Comparison of ENCODE assay signal across 1 cellular context in the genomic region with DNA sequence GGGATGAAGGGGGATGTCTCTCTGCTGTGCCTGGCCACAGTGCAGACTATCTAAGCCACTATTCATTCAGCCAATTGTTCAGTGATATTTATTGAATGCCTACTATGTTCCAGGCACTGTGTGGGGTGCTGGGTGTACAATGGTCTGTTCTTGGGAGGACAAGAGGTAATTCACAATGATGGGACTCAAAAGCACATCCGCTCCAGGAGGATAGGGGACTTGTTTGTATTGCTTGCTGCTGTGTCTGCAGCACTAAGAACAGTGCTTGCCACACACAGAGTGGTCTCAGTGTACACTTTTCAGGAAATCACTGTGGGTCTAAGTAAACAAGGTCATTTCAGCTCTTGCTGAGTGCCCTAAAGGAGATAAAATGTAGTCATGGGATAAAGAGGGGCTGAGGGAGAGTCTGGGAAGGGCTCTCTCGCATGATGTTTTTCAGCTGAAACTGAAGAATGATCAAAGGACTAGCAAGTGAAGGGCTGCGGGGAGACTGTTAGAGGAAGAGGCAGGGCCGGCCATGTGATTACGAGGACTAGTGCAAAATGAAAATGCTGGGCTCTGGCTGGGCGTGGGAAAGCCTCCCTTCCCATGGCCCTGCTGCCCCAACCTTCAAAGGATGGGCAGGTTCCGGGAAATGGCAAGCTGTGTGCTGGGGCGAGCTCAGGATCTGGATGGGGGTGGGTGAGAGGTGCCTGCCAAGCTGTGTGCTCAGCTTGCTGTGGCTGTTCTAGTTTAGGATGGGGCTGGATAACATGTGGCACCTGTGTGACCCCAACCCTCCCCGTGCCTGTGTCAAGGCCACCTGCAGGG.
TF ChIP-seq lines count a peak whose summit lies in the region.

No MANE protein-coding gene starts in this region.

TF ChIP-seq in SK-N-SH treated with all-trans-retinoic acid at 6 μM for 48 hours, 23 proteins besides CTCF, POLR2A, EP300 and RAD21 (continued from another document):
- TF ChIP-seq, protein P1, sequence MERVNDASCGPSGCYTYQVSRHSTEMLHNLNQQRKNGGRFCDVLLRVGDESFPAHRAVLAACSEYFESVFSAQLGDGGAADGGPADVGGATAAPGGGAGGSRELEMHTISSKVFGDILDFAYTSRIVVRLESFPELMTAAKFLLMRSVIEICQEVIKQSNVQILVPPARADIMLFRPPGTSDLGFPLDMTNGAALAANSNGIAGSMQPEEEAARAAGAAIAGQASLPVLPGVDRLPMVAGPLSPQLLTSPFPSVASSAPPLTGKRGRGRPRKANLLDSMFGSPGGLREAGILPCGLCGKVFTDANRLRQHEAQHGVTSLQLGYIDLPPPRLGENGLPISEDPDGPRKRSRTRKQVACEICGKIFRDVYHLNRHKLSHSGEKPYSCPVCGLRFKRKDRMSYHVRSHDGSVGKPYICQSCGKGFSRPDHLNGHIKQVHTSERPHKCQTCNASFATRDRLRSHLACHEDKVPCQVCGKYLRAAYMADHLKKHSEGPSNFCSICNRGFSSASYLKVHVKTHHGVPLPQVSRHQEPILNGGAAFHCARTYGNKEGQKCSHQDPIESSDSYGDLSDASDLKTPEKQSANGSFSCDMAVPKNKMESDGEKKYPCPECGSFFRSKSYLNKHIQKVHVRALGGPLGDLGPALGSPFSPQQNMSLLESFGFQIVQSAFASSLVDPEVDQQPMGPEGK (CRISPR knock-in tag; IDR thresholded peaks at IDR 0.05; ENCODE audit: borderline replicate concordance) = no peak
- TF ChIP-seq GLIS3 (CRISPR knock-in tag; IDR thresholded peaks at IDR 0.05) (no peak), ZNF565 (CRISPR knock-in tag; conservative IDR thresholded peaks at IDR 0.05; ENCODE audit: low read depth) (no peak), TOX (CRISPR knock-in tag; IDR thresholded peaks at IDR 0.05; ENCODE audit: borderline replicate concordance) (no peak), TCF4 (CRISPR knock-in tag; IDR thresholded peaks at IDR 0.05; ENCODE audit: borderline replicate concordance) (no peak), RARB (CRISPR knock-in tag; IDR thresholded peaks at IDR 0.05) (no peak), CSDC2 (CRISPR knock-in tag; IDR thresholded peaks at IDR 0.05) (no peak), ZNF70 (CRISPR knock-in tag; IDR thresholded peaks at IDR 0.05) (no peak), ZNF8 (CRISPR knock-in tag; IDR thresholded peaks at IDR 0.05) (no peak), OSR1 (CRISPR knock-in tag; IDR thresholded peaks at IDR 0.05) (no peak), PPARA (CRISPR knock-in tag; IDR thresholded peaks at IDR 0.05; ENCODE audit: borderline replicate concordance) (no peak), ZFP30 (CRISPR knock-in tag; IDR thresholded peaks at IDR 0.05) (no peak)
- TF ChIP-seq, protein P2, sequence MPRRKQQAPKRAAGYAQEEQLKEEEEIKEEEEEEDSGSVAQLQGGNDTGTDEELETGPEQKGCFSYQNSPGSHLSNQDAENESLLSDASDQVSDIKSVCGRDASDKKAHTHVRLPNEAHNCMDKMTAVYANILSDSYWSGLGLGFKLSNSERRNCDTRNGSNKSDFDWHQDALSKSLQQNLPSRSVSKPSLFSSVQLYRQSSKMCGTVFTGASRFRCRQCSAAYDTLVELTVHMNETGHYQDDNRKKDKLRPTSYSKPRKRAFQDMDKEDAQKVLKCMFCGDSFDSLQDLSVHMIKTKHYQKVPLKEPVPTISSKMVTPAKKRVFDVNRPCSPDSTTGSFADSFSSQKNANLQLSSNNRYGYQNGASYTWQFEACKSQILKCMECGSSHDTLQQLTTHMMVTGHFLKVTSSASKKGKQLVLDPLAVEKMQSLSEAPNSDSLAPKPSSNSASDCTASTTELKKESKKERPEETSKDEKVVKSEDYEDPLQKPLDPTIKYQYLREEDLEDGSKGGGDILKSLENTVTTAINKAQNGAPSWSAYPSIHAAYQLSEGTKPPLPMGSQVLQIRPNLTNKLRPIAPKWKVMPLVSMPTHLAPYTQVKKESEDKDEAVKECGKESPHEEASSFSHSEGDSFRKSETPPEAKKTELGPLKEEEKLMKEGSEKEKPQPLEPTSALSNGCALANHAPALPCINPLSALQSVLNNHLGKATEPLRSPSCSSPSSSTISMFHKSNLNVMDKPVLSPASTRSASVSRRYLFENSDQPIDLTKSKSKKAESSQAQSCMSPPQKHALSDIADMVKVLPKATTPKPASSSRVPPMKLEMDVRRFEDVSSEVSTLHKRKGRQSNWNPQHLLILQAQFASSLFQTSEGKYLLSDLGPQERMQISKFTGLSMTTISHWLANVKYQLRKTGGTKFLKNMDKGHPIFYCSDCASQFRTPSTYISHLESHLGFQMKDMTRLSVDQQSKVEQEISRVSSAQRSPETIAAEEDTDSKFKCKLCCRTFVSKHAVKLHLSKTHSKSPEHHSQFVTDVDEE (CRISPR knock-in tag; IDR thresholded peaks at IDR 0.05) = no peak
